Comparison of ENCODE assay signal across 18 cellular contexts in the genomic region with DNA sequence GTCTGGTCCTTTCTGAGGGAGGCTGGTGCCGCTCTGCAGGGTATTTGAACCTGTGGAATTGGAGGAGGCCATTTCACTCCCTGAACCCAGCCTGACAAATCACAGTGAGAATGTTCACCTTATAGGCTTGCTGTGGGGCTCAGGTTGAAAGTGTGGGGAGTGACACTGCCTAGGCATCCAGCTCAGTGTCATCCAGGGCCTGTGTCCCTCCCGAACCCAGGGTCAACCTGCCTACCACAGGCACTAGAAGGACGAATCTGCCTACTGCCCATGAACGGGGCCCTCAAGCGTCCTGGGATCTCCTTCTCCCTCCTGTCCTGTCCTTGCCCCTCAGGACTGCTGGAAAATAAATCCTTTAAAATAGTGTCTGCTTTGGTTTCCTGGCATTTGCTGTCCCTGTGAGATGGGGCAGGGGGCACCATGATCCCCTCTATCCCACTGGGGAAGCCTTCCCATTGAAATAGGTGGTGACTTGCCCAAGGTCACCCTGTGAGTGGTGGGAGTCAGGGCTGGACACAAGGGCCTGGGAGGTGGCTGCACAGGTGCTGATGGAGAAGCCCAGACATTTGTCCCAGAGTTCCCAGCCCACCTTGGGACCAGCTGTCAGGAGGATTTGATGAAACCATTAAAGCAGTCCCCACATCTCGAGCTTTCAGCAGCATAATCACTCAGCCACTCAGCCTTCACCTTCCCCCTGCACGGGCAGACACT. TPM values are rescaled to one million over a fixed set of nuclear protein-coding genes. Genes with fewer than 3 reads are reported as not detected.
"Had no signal": no experiment of that assay in that cellular context is flagged by ENCODE, and none has a peak within 500 bp of the region (broad histone marks: within the 10 kb centered on the region; RNA-seq: fewer than 3 reads in every experiment).

No MANE protein-coding gene starts in this region.

- H3K36me3 Mint-ChIP-seq: activated CD4-positive, alpha-beta memory T cell treated with anti-CD3 and anti-CD28 coated beads for 36 hours; brain; natural killer cell had no signal

- H3K4me3 Mint-ChIP-seq: activated CD4-positive, alpha-beta memory T cell treated with anti-CD3 and anti-CD28 coated beads for 36 hours; activated naive CD4-positive, alpha-beta T cell treated with anti-CD3 and anti-CD28 coated beads for 36 hours; brain; natural killer cell had no signal

- H3K27me3 ChIP-seq: colonic mucosa, gastrocnemius medialis, pancreas, thyroid gland had no signal

- H3K4me1 Mint-ChIP-seq: brain had no signal

- H3K27ac ChIP-seq: colonic mucosa, neutrophil, thyroid gland had no signal

- DNase-seq: activated CD4-positive, alpha-beta memory T cell treated with anti-CD3 and anti-CD28 coated beads for 36 hours; activated naive CD4-positive, alpha-beta T cell treated with anti-CD3 and anti-CD28 coated beads for 36 hours; activated T-cell treated with anti-CD3 and anti-CD28 coated beads for 4 hours; central memory CD4-positive, alpha-beta T cell; colonic mucosa; gastrocnemius medialis; natural killer cell; stimulated activated naive CD4-positive, alpha-beta T cell treated with Interleukin-2 at 50 U/mL for 16 hours; T1000; thyroid gland had no signal

- H3K4me1 ChIP-seq: colonic mucosa, gastrocnemius medialis had no signal

- H3K36me3 ChIP-seq: colonic mucosa, gastrocnemius medialis, neutrophil, pancreas, thyroid gland had no signal

- ATAC-seq: natural killer cell had no signal

- H3K4me3 ChIP-seq: colonic mucosa, gastrocnemius medialis, lung, pancreas, thyroid gland had no signal

- H3K9me3 ChIP-seq: colonic mucosa, gastrocnemius medialis, neutrophil, pancreas, thyroid gland had no signal

- H3K27ac Mint-ChIP-seq: activated CD4-positive, alpha-beta memory T cell treated with anti-CD3 and anti-CD28 coated beads for 36 hours; activated naive CD4-positive, alpha-beta T cell treated with anti-CD3 and anti-CD28 coated beads for 36 hours; brain; natural killer cell had no signal

- H3K9me3 Mint-ChIP-seq: activated CD4-positive, alpha-beta memory T cell treated with anti-CD3 and anti-CD28 coated beads for 36 hours; activated naive CD4-positive, alpha-beta T cell treated with anti-CD3 and anti-CD28 coated beads for 36 hours; natural killer cell had no signal

RNA-seq across cellular contexts. Expression of a gene that starts 6.3 kb away (rescaled TPM):
- total RNA-seq: activated CD4-positive, alpha-beta memory T cell treated with anti-CD3 and anti-CD28 coated beads for 36 hours; activated naive CD4-positive, alpha-beta T cell treated with anti-CD3 and anti-CD28 coated beads for 36 hours; natural killer cell; T-helper 1 cell treated with Interleukin-12 subunit alpha and Interleukin-12 subunit beta and Interleukin-4 antibody, amounts not matched to agents 30 ng/mL and 1 ng/mL, for 36 hours had no signal

RNA-seq across cellular contexts. Expression of a gene that starts 7.4 kb away (rescaled TPM):
- total RNA-seq: gastrocnemius medialis, thyroid gland, urinary bladder had no signal
- polyA plus RNA-seq: keratinocyte had no signal

RNA-seq across cellular contexts. Expression of a gene that starts 38.6 kb away (rescaled TPM):
- total RNA-seq: activated naive CD4-positive, alpha-beta T cell treated with anti-CD3 and anti-CD28 coated beads for 36 hours; colonic mucosa; gastrocnemius medialis; natural killer cell; subcutaneous adipose tissue; thyroid gland; urinary bladder had no signal
- polyA plus RNA-seq: keratinocyte, pancreas, urinary bladder had no signal
